30 cellular contexts compared by ENCODE assay signal in genomic region chr2:199011908-199012307, GRCh38.
"Had no signal": no experiment of that assay in that cellular context is flagged by ENCODE, and none has a peak within 500 bp of the region (broad histone marks: within the 10 kb centered on the region; RNA-seq: fewer than 3 reads in every experiment).

No MANE protein-coding gene starts in this region.

- DNase-seq: activated CD4-positive, alpha-beta T cell treated with anti-CD3 and anti-CD28 coated beads for 36 hours; activated CD4-positive, alpha-beta T cell treated with anti-CD3 and anti-CD28 coated beads, Interleukin-2, amount 50 U/mL, for 1 hour; activated CD8-positive, alpha-beta memory T cell treated with anti-CD3 and anti-CD28 coated beads, Interleukin-2, amount 10 ng/mL, durations not matched to agents 7 days and 5 days; activated effector memory CD4-positive, alpha-beta T cell treated with anti-CD3 and anti-CD28 coated beads, Interleukin-2, amount 50 U/mL, for 16 hours; activated naive CD4-positive, alpha-beta T cell treated with Interleukin-2 at 50 U/mL for 16 hours; activated T-cell treated with anti-CD3 and anti-CD28 coated beads, Interleukin-2, amount 50 U/mL, for 24 hours; adrenal gland; anterior cingulate cortex; caudate nucleus; MG63; MV-4-11; NCI-H1092 treated with DMSO at 0.1 percent for 48 hours; NCI-H1417 treated with DMSO at 0.1 percent for 48 hours; NCI-H1694; NCI-H2029; NCI-H2107; NCI-H345; NCI-H510A; NCI-H526 treated with DMSO at 0.1 percent for 48 hours; NCI-H82; NK-92 treated with Interleukin-12 subunit alpha and Interleukin-12 subunit beta, amount 100 ng/mL, for 24 hours; Peyer's patch; Right ventricle myocardium superior; SJCRH30; SK-N-SH; T-helper 1 cell had no signal

- H3K4me3 Mint-ChIP-seq: activated CD4-positive, alpha-beta T cell treated with anti-CD3 and anti-CD28 coated beads for 36 hours; activated CD8-positive, alpha-beta memory T cell treated with anti-CD3 and anti-CD28 coated beads, Interleukin-2, amount 10 ng/mL, durations not matched to agents 7 days and 5 days; activated naive CD8-positive, alpha-beta T cell; activated T-cell treated with anti-CD3 and anti-CD28 coated beads, Interleukin-2, amount 50 U/mL, for 24 hours had no signal

- H3K4me1 Mint-ChIP-seq: activated CD4-positive, alpha-beta T cell treated with anti-CD3 and anti-CD28 coated beads for 36 hours; activated CD8-positive, alpha-beta memory T cell treated with anti-CD3 and anti-CD28 coated beads, Interleukin-2, amount 10 ng/mL, durations not matched to agents 7 days and 5 days had no signal

- H3K27ac ChIP-seq: adrenal gland, breast epithelium, Peyer's patch, RWPE1, SJCRH30, VCaP had no signal

- H3K27ac Mint-ChIP-seq: activated CD4-positive, alpha-beta T cell treated with anti-CD3 and anti-CD28 coated beads for 36 hours; activated CD8-positive, alpha-beta memory T cell treated with anti-CD3 and anti-CD28 coated beads, Interleukin-2, amount 10 ng/mL, durations not matched to agents 7 days and 5 days; activated naive CD8-positive, alpha-beta T cell; activated T-cell treated with anti-CD3 and anti-CD28 coated beads, Interleukin-2, amount 50 U/mL, for 24 hours had no signal

- H3K4me3 ChIP-seq: adrenal gland, breast epithelium, MG63, Peyer's patch, SJCRH30 had no signal

- H3K36me3 Mint-ChIP-seq: activated CD8-positive, alpha-beta memory T cell treated with anti-CD3 and anti-CD28 coated beads, Interleukin-2, amount 10 ng/mL, durations not matched to agents 7 days and 5 days; activated naive CD8-positive, alpha-beta T cell had no signal

- H3K4me1 ChIP-seq: adrenal gland, breast epithelium, Peyer's patch, SJCRH30 had no signal

- H3K36me3 ChIP-seq: adrenal gland, breast epithelium, MG63, Peyer's patch, SJCRH30 had no signal

- H3K27me3 Mint-ChIP-seq: activated CD4-positive, alpha-beta T cell treated with anti-CD3 and anti-CD28 coated beads for 36 hours; activated CD8-positive, alpha-beta memory T cell treated with anti-CD3 and anti-CD28 coated beads, Interleukin-2, amount 10 ng/mL, durations not matched to agents 7 days and 5 days; activated naive CD8-positive, alpha-beta T cell; activated T-cell treated with anti-CD3 and anti-CD28 coated beads, Interleukin-2, amount 50 U/mL, for 24 hours had no signal

- ATAC-seq: activated CD4-positive, alpha-beta T cell treated with anti-CD3 and anti-CD28 coated beads for 36 hours; activated CD8-positive, alpha-beta memory T cell treated with anti-CD3 and anti-CD28 coated beads, Interleukin-2, amount 10 ng/mL, durations not matched to agents 7 days and 5 days had no signal

- H3K9me3 ChIP-seq: adrenal gland, MG63, Peyer's patch, SJCRH30, SK-N-SH had no signal

- H3K27me3 ChIP-seq: adrenal gland, breast epithelium, MG63, Peyer's patch, SJCRH30 had no signal
